ENCODE assay signal across 1 cellular context in the genomic region with DNA sequence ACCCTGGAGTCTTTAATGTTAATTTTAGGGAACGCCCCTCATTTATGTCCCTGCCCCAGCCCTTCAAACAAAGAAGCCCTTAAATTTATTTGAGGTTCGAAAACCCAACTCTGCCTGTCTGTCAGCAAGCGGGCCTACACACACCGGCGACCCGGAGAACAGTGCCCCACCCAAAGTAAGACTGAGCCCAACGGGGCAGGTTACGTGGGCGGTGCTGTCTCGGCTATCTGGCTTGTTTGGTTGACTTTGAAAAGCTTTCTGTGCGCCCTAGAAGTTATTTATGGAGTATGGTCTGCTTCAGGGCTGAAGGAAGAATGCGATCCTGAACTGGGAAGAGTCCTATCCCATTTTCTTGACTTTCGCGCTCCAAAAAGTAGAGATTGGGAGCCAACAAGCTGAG.
TF ChIP-seq lines count a peak whose summit lies in the region.

No MANE protein-coding gene starts in this region.

TF ChIP-seq in IMR-90, 13 proteins besides CTCF, POLR2A, EP300 and RAD21:
- TF ChIP-seq FOS (IDR thresholded peaks at IDR 0.05; ENCODE audit: low read depth, low read length) (no peak), MAZ (IDR thresholded peaks at IDR 0.05; ENCODE audit: borderline replicate concordance, low read depth, low read length) (no peak), NFE2L2 (IDR thresholded peaks at IDR 0.05; ENCODE audit: low read depth, low read length) (no peak), MXI1 (IDR thresholded peaks at IDR 0.05; ENCODE audit: borderline replicate concordance, low read depth, low read length) (no peak), CEBPB (IDR thresholded peaks at IDR 0.05; ENCODE audit: low read depth, low read length) (no peak), BHLHE40 (IDR thresholded peaks at IDR 0.05; ENCODE audit: low read depth, low read length) (no peak), RCOR1 (IDR thresholded peaks at IDR 0.05; ENCODE audit: insufficient replicate concordance, low read length) (no peak), SMC3 (IDR thresholded peaks at IDR 0.05; ENCODE audit: low read depth, low read length) (no peak), RFX5 (IDR thresholded peaks at IDR 0.05; ENCODE audit: low read depth, low read length) (no peak), MAFK (IDR thresholded peaks at IDR 0.05; ENCODE audit: low read depth, low read length) (no peak)
- TF ChIP-seq, protein P1, sequence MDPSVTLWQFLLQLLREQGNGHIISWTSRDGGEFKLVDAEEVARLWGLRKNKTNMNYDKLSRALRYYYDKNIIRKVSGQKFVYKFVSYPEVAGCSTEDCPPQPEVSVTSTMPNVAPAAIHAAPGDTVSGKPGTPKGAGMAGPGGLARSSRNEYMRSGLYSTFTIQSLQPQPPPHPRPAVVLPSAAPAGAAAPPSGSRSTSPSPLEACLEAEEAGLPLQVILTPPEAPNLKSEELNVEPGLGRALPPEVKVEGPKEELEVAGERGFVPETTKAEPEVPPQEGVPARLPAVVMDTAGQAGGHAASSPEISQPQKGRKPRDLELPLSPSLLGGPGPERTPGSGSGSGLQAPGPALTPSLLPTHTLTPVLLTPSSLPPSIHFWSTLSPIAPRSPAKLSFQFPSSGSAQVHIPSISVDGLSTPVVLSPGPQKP (IDR thresholded peaks at IDR 0.05; ENCODE audit: borderline replicate concordance, low read depth, low read length): no peak
- TF ChIP-seq, protein P2, sequence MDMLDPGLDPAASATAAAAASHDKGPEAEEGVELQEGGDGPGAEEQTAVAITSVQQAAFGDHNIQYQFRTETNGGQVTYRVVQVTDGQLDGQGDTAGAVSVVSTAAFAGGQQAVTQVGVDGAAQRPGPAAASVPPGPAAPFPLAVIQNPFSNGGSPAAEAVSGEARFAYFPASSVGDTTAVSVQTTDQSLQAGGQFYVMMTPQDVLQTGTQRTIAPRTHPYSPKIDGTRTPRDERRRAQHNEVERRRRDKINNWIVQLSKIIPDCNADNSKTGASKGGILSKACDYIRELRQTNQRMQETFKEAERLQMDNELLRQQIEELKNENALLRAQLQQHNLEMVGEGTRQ (IDR thresholded peaks at IDR 0.05; ENCODE audit: low read depth, low read length): no peak
TF ChIP-seq in IMR-90: peak in this region for 0.
